8 cellular contexts compared by ENCODE assay signal in the genomic region with DNA sequence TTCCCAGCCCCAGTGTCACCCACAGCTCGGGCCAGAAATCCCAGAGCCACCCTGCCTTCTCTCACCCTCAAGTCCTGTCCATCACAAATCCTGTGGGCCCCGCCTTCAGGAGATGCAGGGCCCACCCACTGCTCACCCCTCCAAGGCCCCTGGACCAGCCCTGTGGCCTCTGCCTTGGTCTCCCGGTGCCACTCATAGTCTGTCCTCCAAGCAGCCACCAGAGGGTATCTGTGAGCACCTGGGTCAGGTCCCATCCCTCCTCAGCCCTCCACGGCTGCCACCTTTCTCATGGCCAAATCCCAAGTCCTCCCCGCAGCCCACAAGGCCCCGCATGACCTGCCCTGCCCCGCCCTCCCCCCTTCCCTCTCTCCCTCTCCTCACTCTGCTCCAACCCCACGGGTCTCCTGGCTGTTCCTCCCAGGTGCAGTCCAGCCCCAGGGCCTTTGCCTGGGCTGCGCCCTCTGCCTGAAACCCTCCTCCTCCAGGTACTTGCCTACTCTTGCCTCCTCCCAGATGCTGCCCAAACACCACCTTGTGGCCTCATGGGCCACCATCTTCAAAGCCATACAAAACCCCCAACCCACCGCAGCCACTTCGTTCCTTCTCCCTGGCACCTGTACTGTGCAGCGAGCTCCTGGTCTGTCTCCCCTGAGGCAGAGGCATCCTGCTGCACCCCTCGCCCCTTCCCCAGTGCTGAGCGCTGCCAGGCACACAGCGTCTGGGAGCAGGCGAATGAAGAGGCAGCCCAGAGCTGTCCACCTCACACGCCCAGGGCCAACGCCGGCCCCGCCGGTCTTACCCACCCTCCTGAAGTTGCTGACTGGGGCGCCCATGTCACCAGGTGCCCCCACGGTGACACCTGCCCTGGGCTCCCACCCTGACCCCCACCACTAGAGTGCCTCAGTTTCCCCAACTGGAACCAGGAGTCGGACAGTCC. TPM values are rescaled to one million over a fixed set of nuclear protein-coding genes. Genes with fewer than 3 reads are reported as not detected.
DNase-seq lines count a peak whose midpoint lies in the region; ATAC-seq and TF ChIP-seq lines count a peak whose summit lies in the region.

No MANE protein-coding gene starts in this region.

- peak in 1 of 2 donors; percentile 62 for ATAC-seq in CD4-positive, CD25-positive, alpha-beta regulatory T cell (ENCODE audit: low read depth in 2 of 2)
- ATAC-seq in WTC11 = peak; percentile 89

- intact Hi-C loops in lower leg skin (cut with DNase I; ENCODE audit: low total_unique reads) = no loop called here

- H3K4me1 ChIP-seq in CD4-positive, CD25-positive, alpha-beta regulatory T cell (ENCODE audit: control insufficient read depth, insufficient read depth, low read length, poor library complexity, severe bottlenecking) = peaks cover 7% of the 10 kb centered on the region

- no peaks in the 10 kb centered on the region for H3K27me3 ChIP-seq in CD4-positive, CD25-positive, alpha-beta regulatory T cell (ENCODE audit: control insufficient read depth, insufficient read depth, low read length)
- no peaks in the 10 kb centered on the region for H3K27me3 ChIP-seq in H7 (ENCODE audit: control insufficient read depth, insufficient read depth, low read length)

- TF ChIP-seq CTCF in WTC11 (IDR thresholded peaks at IDR 0.05) (peak; percentile 27; the same call in 1 of the 2 replicates), lower leg skin (IDR thresholded peaks at IDR 0.05) (no peak)

- WGBS in lower leg skin, 2 donors = 81 to 83% methylated on average over 24 of the region's 24 CpGs

- DNase-seq in CD4-positive, CD25-positive, alpha-beta regulatory T cell = peak in 2 of 3 donors; percentile 18 to 42
- peak; percentile 96 for DNase-seq in H7
- DNase-seq in WTC11 (ENCODE audit: low spot score) = peak; percentile 72
- peak; percentile 68 for DNase-seq in germinal center (ENCODE audit: low spot score)
- peak; percentile 49 for DNase-seq in stimulated activated CD8-positive, alpha-beta memory T cell treated with anti-CD3 and anti-CD28 coated beads, Interleukin-4, amount 100 ng/mL, for 48 hours
- no peak for DNase-seq in UCSD-AML1 (lab: John Stamatoyannopoulos, UW; ENCODE audit: unreplicated experiment)
- no peak for DNase-seq in mesenteric fat pad (ENCODE audit: low spot score)
- DNase-seq in lower leg skin (ENCODE audit: low spot score in 2 of 2) = no peak

- CTCF ChIA-PET in WTC11 (lab: Charles Lee) = interaction anchor here (1.2 kb wide), 1 partner anchor 72 kb away, joined by 5 read pairs; no protein-coding TSS in a partner anchor

- no peaks in the 10 kb centered on the region for H3K9me3 Mint-ChIP-seq in CD4-positive, CD25-positive, alpha-beta regulatory T cell
- H3K9me3 Mint-ChIP-seq in WTC11 = no peaks in the 10 kb centered on the region

- H3K36me3 ChIP-seq in CD4-positive, CD25-positive, alpha-beta regulatory T cell (ENCODE audit: control insufficient read depth, insufficient read depth, low read length) = peaks cover 14% of the 10 kb centered on the region
- peaks cover 34% of the 10 kb centered on the region for H3K36me3 ChIP-seq in H7 (replicated peaks; ENCODE audit: control insufficient read depth, insufficient read depth, low read length)

- peak overlapping the region in 1 of 3 donors; percentile 93 for H3K27ac Mint-ChIP-seq in CD4-positive, CD25-positive, alpha-beta regulatory T cell
- peak overlapping the region; percentile 74 for H3K27ac Mint-ChIP-seq in WTC11

- TF ChIP-seq POLR2A in lower leg skin (IDR thresholded peaks at IDR 0.05) = no peak

- H3K27ac ChIP-seq in CD4-positive, CD25-positive, alpha-beta regulatory T cell (ENCODE audit: insufficient read depth, low read length, poor library complexity, severe bottlenecking) = no peak overlapping the region

- no peaks in the 10 kb centered on the region for H3K27me3 Mint-ChIP-seq in CD4-positive, CD25-positive, alpha-beta regulatory T cell
- no peaks in the 10 kb centered on the region for H3K27me3 Mint-ChIP-seq in WTC11 (ENCODE audit: low read depth)

- no peaks in the 10 kb centered on the region for H3K9me3 ChIP-seq in CD4-positive, CD25-positive, alpha-beta regulatory T cell (ENCODE audit: control insufficient read depth in 2 of 2, low read length in 2 of 2)

- H3K36me3 Mint-ChIP-seq in CD4-positive, CD25-positive, alpha-beta regulatory T cell = peaks cover 13% of the 10 kb centered on the region
- peaks cover 54% of the 10 kb centered on the region for H3K36me3 Mint-ChIP-seq in WTC11

- H3K4me3 Mint-ChIP-seq in CD4-positive, CD25-positive, alpha-beta regulatory T cell = no peak overlapping the region
- no peak overlapping the region for H3K4me3 Mint-ChIP-seq in WTC11

- POLR2A ChIA-PET in WTC11 (lab: Charles Lee) = no interaction called here

- H3K4me3 ChIP-seq in CD4-positive, CD25-positive, alpha-beta regulatory T cell (ENCODE audit: low read depth, low read length) = no peak overlapping the region
- no peak overlapping the region for H3K4me3 ChIP-seq in H7 (ENCODE audit: insufficient read depth, low read depth, low read length)
- H3K4me3 ChIP-seq in lower leg skin (ENCODE audit: low read depth, poor library complexity, severe bottlenecking) = no peak overlapping the region

- peaks cover 0 to 14% (median 9%) of the 10 kb centered on the region in 4 donors for H3K4me1 Mint-ChIP-seq in CD4-positive, CD25-positive, alpha-beta regulatory T cell
- H3K4me1 Mint-ChIP-seq in WTC11 = peaks cover 5% of the 10 kb centered on the region

TF ChIP-seq in WTC11, 78 proteins besides CTCF, POLR2A, EP300 and RAD21:
- TF ChIP-seq RORB (CRISPR knock-in tag; IDR thresholded peaks at IDR 0.05) = no peak
- no peak for TF ChIP-seq MYBL2 (CRISPR knock-in tag; IDR thresholded peaks at IDR 0.05)
- no peak for TF ChIP-seq NR3C1 (CRISPR knock-in tag; conservative IDR thresholded peaks at IDR 0.05; ENCODE audit: low read depth)
- TF ChIP-seq FOXJ3 (CRISPR knock-in tag; IDR thresholded peaks at IDR 0.05; ENCODE audit: borderline replicate concordance) = no peak
- TF ChIP-seq FOXP1 (CRISPR knock-in tag; IDR thresholded peaks at IDR 0.05; ENCODE audit: borderline replicate concordance) = no peak
- TF ChIP-seq SMAD4 (CRISPR knock-in tag; IDR thresholded peaks at IDR 0.05) = no peak
- TF ChIP-seq CREM (CRISPR knock-in tag; IDR thresholded peaks at IDR 0.05) = no peak
- TF ChIP-seq, protein P1, sequence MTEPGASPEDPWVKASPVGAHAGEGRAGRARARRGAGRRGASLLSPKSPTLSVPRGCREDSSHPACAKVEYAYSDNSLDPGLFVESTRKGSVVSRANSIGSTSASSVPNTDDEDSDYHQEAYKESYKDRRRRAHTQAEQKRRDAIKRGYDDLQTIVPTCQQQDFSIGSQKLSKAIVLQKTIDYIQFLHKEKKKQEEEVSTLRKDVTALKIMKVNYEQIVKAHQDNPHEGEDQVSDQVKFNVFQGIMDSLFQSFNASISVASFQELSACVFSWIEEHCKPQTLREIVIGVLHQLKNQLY (CRISPR knock-in tag; IDR thresholded peaks at IDR 0.05) = no peak
- no peak for TF ChIP-seq ZNF263 (CRISPR knock-in tag; IDR thresholded peaks at IDR 0.05; ENCODE audit: low read depth)
- no peak for TF ChIP-seq GABPB1 (CRISPR knock-in tag; IDR thresholded peaks at IDR 0.05)
- TF ChIP-seq CBFB (CRISPR knock-in tag; IDR thresholded peaks at IDR 0.05; ENCODE audit: low read depth) = no peak
- no peak for TF ChIP-seq NFATC4 (CRISPR knock-in tag; IDR thresholded peaks at IDR 0.05)
- TF ChIP-seq, protein P2, sequence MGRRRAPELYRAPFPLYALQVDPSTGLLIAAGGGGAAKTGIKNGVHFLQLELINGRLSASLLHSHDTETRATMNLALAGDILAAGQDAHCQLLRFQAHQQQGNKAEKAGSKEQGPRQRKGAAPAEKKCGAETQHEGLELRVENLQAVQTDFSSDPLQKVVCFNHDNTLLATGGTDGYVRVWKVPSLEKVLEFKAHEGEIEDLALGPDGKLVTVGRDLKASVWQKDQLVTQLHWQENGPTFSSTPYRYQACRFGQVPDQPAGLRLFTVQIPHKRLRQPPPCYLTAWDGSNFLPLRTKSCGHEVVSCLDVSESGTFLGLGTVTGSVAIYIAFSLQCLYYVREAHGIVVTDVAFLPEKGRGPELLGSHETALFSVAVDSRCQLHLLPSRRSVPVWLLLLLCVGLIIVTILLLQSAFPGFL (CRISPR knock-in tag; IDR thresholded peaks at IDR 0.05; ENCODE audit: borderline replicate concordance) = no peak

RNA-seq across cellular contexts. Expression of a gene that starts 13.2 kb away (rescaled TPM):
- 126 TPM for total RNA-seq in CD4-positive, CD25-positive, alpha-beta regulatory T cell
- polyA plus RNA-seq in CD4-positive, CD25-positive, alpha-beta regulatory T cell = 100 to 1,000 TPM; 574 to 819 (median 585) TPM
- 103 and 111 TPM in 2 replicates for total RNA-seq in H7 (2014; rRNA removed; shearing (Covaris generic))
- 195 to 198 TPM (median 196 TPM) in 3 replicates for total RNA-seq in WTC11 (2021)
- 239 TPM for total RNA-seq in mesenteric fat pad
- 10 to 100 TPM; 24.8 to 71.8 (median 46.1) TPM for total RNA-seq in lower leg skin

RNA-seq across cellular contexts. Expression of a gene that starts 25.8 kb away (rescaled TPM):
- total RNA-seq in CD4-positive, CD25-positive, alpha-beta regulatory T cell = 39.7 TPM
- polyA plus RNA-seq in CD4-positive, CD25-positive, alpha-beta regulatory T cell = 1 to 10 TPM; 4.8 to 6.3 (median 5.6) TPM
- total RNA-seq in H7 (2014; rRNA removed; shearing (Covaris generic)) = 105 and 114 TPM in 2 replicates
- 90.2 to 94.8 TPM (median 93.2 TPM) in 3 replicates for total RNA-seq in WTC11 (2021)
- total RNA-seq in mesenteric fat pad = 65.0 TPM
- total RNA-seq in lower leg skin = 10 to 100 TPM; 51.7 to 85.7 (median 79.3) TPM

RNA-seq across cellular contexts. Expression of a gene that starts 34.0 kb away (rescaled TPM):
- 56.5 TPM for total RNA-seq in CD4-positive, CD25-positive, alpha-beta regulatory T cell
- 1 to 10 TPM; 3.4 to 7.5 (median 3.6) TPM for polyA plus RNA-seq in CD4-positive, CD25-positive, alpha-beta regulatory T cell
- 277 and 293 TPM in 2 replicates for total RNA-seq in H7 (2014; rRNA removed; shearing (Covaris generic))
- total RNA-seq in WTC11 (2021) = 323 to 350 TPM (median 324 TPM) in 3 replicates
- total RNA-seq in mesenteric fat pad = 44.4 TPM
- total RNA-seq in lower leg skin = 100 to 1,000 TPM in 1 of 4 donors, 10 to 100 TPM in 3; 61.0 to 105 (median 69.0) TPM

RNA-seq across cellular contexts. Expression of a gene that starts 50.3 kb away (rescaled TPM):
- total RNA-seq in CD4-positive, CD25-positive, alpha-beta regulatory T cell = 3.6 TPM
- polyA plus RNA-seq in CD4-positive, CD25-positive, alpha-beta regulatory T cell = under 1 TPM in 1 of 4 donors, not detected in 3; 0.21 TPM
- total RNA-seq in H7 (2014; rRNA removed; shearing (Covaris generic)) = 107 and 117 TPM in 2 replicates
- total RNA-seq in WTC11 (2021) = 69.5 to 80.5 TPM (median 78.2 TPM) in 3 replicates
- 20.5 TPM for total RNA-seq in mesenteric fat pad
- total RNA-seq in lower leg skin = 10 to 100 TPM; 37.3 to 44.1 (median 42.2) TPM

Comparison
In these comparisons a context has a peak if more than half of its experiments do, and no peak if none do; other contexts are left out.
1. DNase-seq: peak in CD4-positive, CD25-positive, alpha-beta regulatory T cell (2 of 3), H7 (single experiment), WTC11 (single experiment), germinal center (single experiment) and stimulated activated CD8-positive, alpha-beta memory T cell treated with anti-CD3 and anti-CD28 coated beads, Interleukin-4, amount 100 ng/mL, for 48 hours (single experiment); none in UCSD-AML1 (single experiment), mesenteric fat pad (single experiment) and lower leg skin (0 of 2).